8 cellular contexts compared by ENCODE assay signal in the genomic region with DNA sequence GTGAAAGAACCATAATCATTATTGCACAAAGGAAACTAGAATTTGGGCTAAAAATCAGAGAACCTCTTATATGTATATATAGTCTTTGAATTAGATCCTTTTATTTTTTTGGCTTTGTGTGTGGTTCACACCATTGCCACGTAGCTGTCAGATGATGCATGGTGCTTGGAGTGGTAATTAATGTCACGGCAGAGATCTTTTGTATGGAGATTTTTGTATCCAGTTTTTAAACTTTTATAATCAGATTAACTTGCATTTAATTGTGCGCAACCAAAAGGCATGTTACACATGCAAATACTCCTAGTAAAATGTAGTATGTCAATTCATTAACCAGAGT.
A peak's percentile ranks its signal among the peaks of the same experiment; 100 is the strongest.
DNase-seq lines count a peak whose midpoint lies in the region; ATAC-seq and TF ChIP-seq lines count a peak whose summit lies in the region.

No MANE protein-coding gene starts in this region.

- H3K9ac ChIP-seq in MM.1S (ENCODE audit: low read length), result peak overlapping the region; percentile 89

- DNase-seq in MM.1S, result peak; percentile 24
- DNase-seq in choroid plexus epithelial cell (ENCODE audit: low read depth), result peak; percentile 32
- DNase-seq in KG1 (lab: John Stamatoyannopoulos, UW), result no peak
- no peak for DNase-seq in T-helper 9 cell
- DNase-seq in AG20443 (ENCODE audit: low spot score), result no peak

- no peaks in the 10 kb centered on the region for H3K27me3 ChIP-seq in MM.1S (replicated peaks; ENCODE audit: insufficient read depth, low read length)
- no peaks in the 10 kb centered on the region for H3K27me3 ChIP-seq in muscle layer of duodenum (ENCODE audit: low read depth, low read length)

- H3K79me2 ChIP-seq in MM.1S (ENCODE audit: low read length), result peaks cover 31% of the 10 kb centered on the region

- H3K27ac ChIP-seq in MM.1S (ENCODE audit: low read length) (peak overlapping the region; percentile 83; the same call in 1 of the 2 replicates), muscle layer of duodenum (ENCODE audit: low read length) (no peak overlapping the region)

- H3K4me3 ChIP-seq in GM08714 (ENCODE audit: low read length) (peak overlapping the region; percentile 80; the same call in 1 of the 2 replicates), MM.1S (ENCODE audit: low read length) (peak overlapping the region; percentile 98), choroid plexus epithelial cell (ENCODE audit: low read depth, low read length) (peak overlapping the region; percentile 89), muscle layer of duodenum (ENCODE audit: low read depth in 1 of 2, low read length in 2 of 2) (peak overlapping the region; percentile 86 to 93)

- H2AFZ ChIP-seq in MM.1S (ENCODE audit: low read length), result peak overlapping the region; percentile 96

- no peaks in the 10 kb centered on the region for H4K20me1 ChIP-seq in MM.1S (ENCODE audit: insufficient read depth, low read length)

- H3K4me2 ChIP-seq in MM.1S (ENCODE audit: low read depth, low read length), result peak overlapping the region; percentile 67

- no peak for ATAC-seq in HG03175 (IDR thresholded peaks at IDR 0.05; ENCODE audit: unreplicated experiment)

- H3K4me1 ChIP-seq in MM.1S (ENCODE audit: low read length) (peaks cover 6% of the 10 kb centered on the region; the same call in 1 of the 2 replicates), muscle layer of duodenum (ENCODE audit: control insufficient read depth in 1 of 2, insufficient read depth in 2 of 2, low read length in 2 of 2) (peaks cover 8 to 25% of the 10 kb centered on the region in 2 donors)

- no peaks in the 10 kb centered on the region for H3K9me2 ChIP-seq in MM.1S (replicated peaks; ENCODE audit: insufficient read depth, low read length)

- peaks cover 10% of the 10 kb centered on the region; the same call in 1 of the 2 replicates for H3F3A ChIP-seq in MM.1S (ENCODE audit: insufficient read depth, low read length)

- TF ChIP-seq CTCF in MM.1S (IDR thresholded peaks at IDR 0.05; ENCODE audit: low read length) (no peak), choroid plexus epithelial cell (conservative IDR thresholded peaks at IDR 0.05; ENCODE audit: low read depth, low read length) (no peak)

- H3K36me3 ChIP-seq in MM.1S (replicated peaks; ENCODE audit: insufficient read depth, low read length) (no peaks in the 10 kb centered on the region), muscle layer of duodenum (ENCODE audit: control insufficient read depth in 1 of 2, insufficient read depth in 2 of 2, low read length in 2 of 2) (no peaks in the 10 kb centered on the region)

- H3K9me3 ChIP-seq in MM.1S (replicated peaks; ENCODE audit: insufficient read depth, low read length), result no peaks in the 10 kb centered on the region
- no peaks in the 10 kb centered on the region for H3K9me3 ChIP-seq in muscle layer of duodenum (ENCODE audit: control insufficient read depth in 1 of 2, low read length in 2 of 2)

Comparison
In these comparisons a context has a peak if more than half of its experiments do, and no peak if none do; other contexts are left out.
1. DNase-seq: peak in MM.1S (single experiment) and choroid plexus epithelial cell (single experiment); none in KG1 (single experiment), T-helper 9 cell (single experiment) and AG20443 (single experiment).
2. Peak in every context shown above with its lines, with median percentiles within 50 percentile points of each other: H3K4me3 ChIP-seq.